8 cellular contexts compared by ENCODE assay signal in the genomic region with DNA sequence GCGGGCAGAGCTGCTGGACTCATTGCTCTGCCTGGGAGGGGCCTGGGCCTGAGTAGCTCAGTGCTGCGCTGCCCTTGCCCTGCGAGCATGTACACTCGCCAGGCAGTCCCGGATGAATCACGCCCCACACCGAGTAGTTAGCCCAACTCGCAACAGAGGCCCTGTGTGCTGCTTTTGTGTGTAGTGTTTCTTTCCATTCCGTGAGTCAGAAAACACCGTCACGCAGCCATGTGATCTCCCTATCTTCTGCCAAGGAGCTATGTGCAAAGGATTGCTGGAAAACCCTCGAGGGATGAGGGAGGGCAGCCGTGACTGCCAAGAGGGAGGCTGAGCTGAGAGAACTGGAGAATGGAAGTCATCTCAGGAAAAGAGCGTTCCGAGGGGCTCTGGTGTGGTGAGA. TPM values are rescaled to one million over a fixed set of nuclear protein-coding genes. Genes with fewer than 3 reads are reported as not detected.
DNase-seq lines count a peak whose midpoint lies in the region; ATAC-seq, FAIRE-seq and TF ChIP-seq lines count a peak whose summit lies in the region.

No MANE protein-coding gene starts in this region.

- no peaks in the 10 kb centered on the region for H3K36me3 ChIP-seq in bronchial epithelial cell (ENCODE audit: control insufficient read depth, insufficient read depth, low read length)
- no peaks in the 10 kb centered on the region for H3K36me3 ChIP-seq in subcutaneous abdominal adipose tissue (ENCODE audit: control insufficient read depth in 5 of 5, insufficient read depth in 5 of 5, low read length in 5 of 5)
- H3K36me3 ChIP-seq in WERI-Rb-1, result no peaks in the 10 kb centered on the region

- ATAC-seq in HG03565 (IDR thresholded peaks at IDR 0.05; ENCODE audit: unreplicated experiment), result no peak

- peak overlapping the region; percentile 30 for H3K27ac ChIP-seq in subcutaneous abdominal adipose tissue (ENCODE audit: low read depth, low read length)
- no peak overlapping the region for H3K27ac ChIP-seq in WERI-Rb-1

- H3K4me3 ChIP-seq in bronchial epithelial cell (ENCODE audit: low read depth, low read length) (no peak overlapping the region), subcutaneous abdominal adipose tissue (ENCODE audit: low read depth in 1 of 5, low read length in 5 of 5) (peak overlapping the region in 2 of 5 donors; percentile 25 to 32), WERI-Rb-1 (ENCODE audit: low read depth, low read length) (no peak overlapping the region)

- TF ChIP-seq CTCF in bronchial epithelial cell (IDR thresholded peaks at IDR 0.05; ENCODE audit: insufficient read depth, low read length, severe bottlenecking) (no peak), WERI-Rb-1 (IDR thresholded peaks at IDR 0.05; ENCODE audit: low read depth, low read length) (no peak)

- FAIRE-seq in bronchial epithelial cell (lab: Jason Lieb, UNC), result peak; percentile 77

- no peaks in the 10 kb centered on the region for H3K27me3 ChIP-seq in bronchial epithelial cell (ENCODE audit: control insufficient read depth, insufficient read depth, low read length)
- no peaks in the 10 kb centered on the region for H3K27me3 ChIP-seq in subcutaneous abdominal adipose tissue (ENCODE audit: control insufficient read depth in 5 of 5, insufficient read depth in 4 of 5, low read length in 5 of 5)
- no peaks in the 10 kb centered on the region for H3K27me3 ChIP-seq in WERI-Rb-1 (ENCODE audit: insufficient read depth, low read depth, severe bottlenecking)

- H3K4me1 ChIP-seq in subcutaneous abdominal adipose tissue (ENCODE audit: control insufficient read depth in 5 of 5, insufficient read depth in 5 of 5, low read length in 5 of 5), result peaks cover 2 to 11% (median 10%) of the 10 kb centered on the region in 5 donors

- no peaks in the 10 kb centered on the region for H3K9me3 ChIP-seq in subcutaneous abdominal adipose tissue (ENCODE audit: control insufficient read depth in 5 of 5, low read length in 5 of 5)
- no peaks in the 10 kb centered on the region for H3K9me3 ChIP-seq in WERI-Rb-1 (ENCODE audit: severe bottlenecking)

- H3K9ac ChIP-seq in subcutaneous abdominal adipose tissue (ENCODE audit: low read length in 5 of 5), result peak overlapping the region in 2 of 5 donors; percentile 15 to 56

- DNase-seq in HPDE6-E6E7 (ENCODE audit: extremely low spot score) (peak; percentile 81), bronchial epithelial cell (ENCODE audit: low read depth) (peak; percentile 95), kidney glomerular epithelial cell (lab: John Stamatoyannopoulos, UW) (peak; percentile 10), HUDEP-2 (lab: John Stamatoyannopoulos, UW; ENCODE audit: unreplicated experiment in 76 of 76) (no peak), WERI-Rb-1 (no peak)
- DNase-seq in activated CD4-positive, CD25-positive, alpha-beta regulatory T cell (lab: John Stamatoyannopoulos, UW), result no peak

RNA-seq across cellular contexts. Expression of gene NENF, which starts 37.3 kb away (rescaled TPM):
- total RNA-seq in bronchial epithelial cell, result 50.5 and 58.9 TPM in 2 replicates

RNA-seq across cellular contexts. Expression of gene PACC1, which starts 55.4 kb away (rescaled TPM):
- total RNA-seq in bronchial epithelial cell, result 15.0 and 16.0 TPM in 2 replicates

Comparison
In these comparisons a context has a peak if more than half of its experiments do, and no peak if none do; other contexts are left out.
1. DNase-seq: peak in HPDE6-E6E7 (single experiment), bronchial epithelial cell (single experiment) and kidney glomerular epithelial cell (single experiment); none in HUDEP-2 (0 of 76), WERI-Rb-1 (single experiment) and activated CD4-positive, CD25-positive, alpha-beta regulatory T cell (0 of 4).